26 cellular contexts compared by ENCODE assay signal in genomic region chr6:26388014-26388413, GRCh38. TPM values are rescaled to one million over a fixed set of nuclear protein-coding genes. Genes with fewer than 3 reads are reported as not detected.
DNase-seq lines count a peak whose midpoint lies in the region; ATAC-seq, FAIRE-seq and TF ChIP-seq lines count a peak whose summit lies in the region.
"Had no signal": no experiment of that assay in that cellular context is flagged by ENCODE, and none has a peak within 500 bp of the region (broad histone marks: within the 10 kb centered on the region; RNA-seq: fewer than 3 reads in every experiment).

No MANE protein-coding gene starts in this region.

- H3K4me1 ChIP-seq in GM23248 (ENCODE audit: insufficient read depth) (peaks cover 18% of the 10 kb centered on the region), GM12878 (ENCODE audit: control insufficient read depth, insufficient read depth, low read length) (peaks cover 34% of the 10 kb centered on the region), mucosa of stomach (ENCODE audit: control insufficient read depth, insufficient read depth, low read length) (peaks cover 5% of the 10 kb centered on the region)
- H3K4me1 ChIP-seq: colonic mucosa, parathyroid adenoma had no signal

- H3F3A ChIP-seq in GM23248 (ENCODE audit: insufficient read depth), result no peaks in the 10 kb centered on the region

- H3K27me3 ChIP-seq in GM23248 (replicated peaks; ENCODE audit: insufficient read depth) (no peaks in the 10 kb centered on the region), GM12878 (replicated peaks in 1 of 2; ENCODE audit: control insufficient read depth in 2 of 2, insufficient read depth in 2 of 2, low read length in 1 of 2) (no peaks in the 10 kb centered on the region), mucosa of stomach (ENCODE audit: control insufficient read depth, insufficient read depth, low read length) (no peaks in the 10 kb centered on the region)
- H3K27me3 ChIP-seq: body of pancreas, colonic mucosa had no signal

- H3K27ac ChIP-seq in GM23248 (no peak overlapping the region), GM12878 (ENCODE audit: control insufficient read depth, insufficient read depth) (no peak overlapping the region)
- H3K27ac ChIP-seq: body of pancreas, colonic mucosa, parathyroid adenoma had no signal

- TF ChIP-seq RAD21 in GM12878 (IDR thresholded peaks at IDR 0.05; ENCODE audit: insufficient read depth, low read depth, low read length), result no peak

- in situ Hi-C loops in GM23248 (cut with MboI) (no loop called here), GM12878 (cut with MboI) (no loop called here)

- SMC1A ChIA-PET in GM12878 (lab: Charles Lee; ENCODE audit: uncharacterized antibody, unreplicated experiment), result interaction anchor here (1.4 kb wide), 1 partner anchor 13 kb away, joined by 5 read pairs; no protein-coding TSS in a partner anchor

- TF ChIP-seq CTCF in GM12878 (IDR thresholded peaks at IDR 0.05 in 2 of 3, conservative IDR thresholded peaks at IDR 0.05 in 1 of 3; ENCODE audit: control insufficient read depth in 2 of 3, extremely low read depth in 1 of 3, insufficient read depth in 1 of 3, low read depth in 3 of 3, low read length in 3 of 3), result no peak

- H3K4me2 ChIP-seq in GM23248 (ENCODE audit: unreplicated experiment), result no peak overlapping the region
- H3K4me2 ChIP-seq in GM12878 (ENCODE audit: control insufficient read depth, insufficient read depth), result peak overlapping the region; percentile 38

- TF ChIP-seq POLR2A in GM12878 (IDR thresholded peaks at IDR 0.05; ENCODE audit: low read depth, low read length), result no peak

- intact Hi-C loops in GM12878 (cut with micrococcal nuclease; ENCODE audit: unreplicated experiment), result no loop called here

- POLR2A ChIA-PET in GM12878 (lab: Charles Lee), result interaction anchor here (0.7 to 0.9 kb wide), 2 partner anchors 9 to 14 kb away, joined by 3 to 4 read pairs; no protein-coding TSS in a partner anchor

- FAIRE-seq in GM12878 (lab: Jason Lieb, UNC), result no peak
- FAIRE-seq: islet of Langerhans, small intestine had no signal

- H3K9me3 ChIP-seq in GM23248 (ENCODE audit: low read depth) (no peaks in the 10 kb centered on the region), GM12878 (replicated peaks; ENCODE audit: control insufficient read depth, insufficient read depth, low read length) (no peaks in the 10 kb centered on the region), mucosa of stomach (ENCODE audit: control insufficient read depth, low read length) (no peaks in the 10 kb centered on the region)
- H3K9me3 ChIP-seq: body of pancreas, colonic mucosa had no signal

- H3K79me2 ChIP-seq in GM23248 (ENCODE audit: insufficient read depth), result no peaks in the 10 kb centered on the region
- peaks cover 28% of the 10 kb centered on the region for H3K79me2 ChIP-seq in GM12878 (ENCODE audit: control insufficient read depth, insufficient read depth, low read length)
- H3K79me2 ChIP-seq: parathyroid adenoma had no signal

- no peak overlapping the region for H3K9ac ChIP-seq in GM23248
- H3K9ac ChIP-seq in GM12878 (ENCODE audit: control insufficient read depth, insufficient read depth, low read length), result no peak overlapping the region; the same call in 1 of the 2 replicates
- peak overlapping the region; percentile 17 for H3K9ac ChIP-seq in mucosa of stomach (ENCODE audit: low read length)
- H3K9ac ChIP-seq: parathyroid adenoma had no signal

- H4K20me1 ChIP-seq in GM23248 (ENCODE audit: insufficient read depth) (no peaks in the 10 kb centered on the region), GM12878 (ENCODE audit: control insufficient read depth, insufficient read depth) (no peaks in the 10 kb centered on the region)

- ATAC-seq in GM12878 (no peak), GM19397 (IDR thresholded peaks at IDR 0.05; ENCODE audit: unreplicated experiment) (no peak), GM21576 (IDR thresholded peaks at IDR 0.05; ENCODE audit: unreplicated experiment) (no peak)
- ATAC-seq: activated CD8-positive, alpha-beta T cell treated with anti-CD3 and anti-CD28 coated beads, Interleukin-2, amount 10 ng/mL, durations not matched to agents 7 days and 5 days; activated T-cell treated with anti-CD3 and anti-CD28 coated beads, Interleukin-2, amount 50 U/mL, for 72 hours; body of pancreas; CD8-positive, alpha-beta T cell; naive thymus-derived CD4-positive, alpha-beta T cell had no signal

- CTCF ChIA-PET in GM12878 (lab: Yijun Ruan, JAX), result no interaction called here

- H3K4me3 ChIP-seq in GM23248, result no peak overlapping the region
- H3K4me3 ChIP-seq in GM12878, result no peak overlapping the region
- no peak overlapping the region for H3K4me3 ChIP-seq in mucosa of stomach (ENCODE audit: low read length)
- H3K4me3 ChIP-seq: body of pancreas, colonic mucosa, lung had no signal

- H2AFZ ChIP-seq in GM23248 (no peak overlapping the region), GM12878 (ENCODE audit: control insufficient read depth, low read depth, low read length) (no peak overlapping the region)
- H2AFZ ChIP-seq: parathyroid adenoma had no signal

- TF ChIP-seq EP300 in GM12878 (IDR thresholded peaks at IDR 0.05; ENCODE audit: borderline replicate concordance in 1 of 2, control insufficient read depth in 1 of 2, low read depth in 2 of 2, low read length in 2 of 2), result no peak

- no TSS peak for BruUV-seq in GM12878 (replicated peaks; lab: Mats Ljungman, UMichigan)

- DNase-seq in AG08396 (ENCODE audit: low spot score) (peak; percentile 26), GM23248 (peak; percentile 31), GM12878 (ENCODE audit: low read depth, low spot score) (no peak), NCI-H187 treated with DMSO at 0.1 percent for 48 hours (lab: John Stamatoyannopoulos, UW) (no peak)
- no peak for DNase-seq in NK-92 treated with Interleukin-12 subunit alpha and Interleukin-12 subunit beta, amount 100 ng/mL, for 24 hours (lab: John Stamatoyannopoulos, UW)
- DNase-seq: activated CD4-positive, CD25-positive, alpha-beta regulatory T cell; activated CD8-positive, alpha-beta T cell treated with anti-CD3 and anti-CD28 coated beads, Interleukin-2, amount 10 ng/mL, durations not matched to agents 7 days and 5 days; activated T-cell treated with anti-CD3 and anti-CD28 coated beads, Interleukin-2, amount 50 U/mL, for 72 hours; body of pancreas; CD8-positive, alpha-beta T cell; colonic mucosa; DMS79; GOT3; naive thymus-derived CD4-positive, alpha-beta T cell; NCI-H2107; NCI-H524 treated with DMSO at 0.1 percent for 48 hours; SIG-M5; small intestine; stimulated activated CD4-positive, alpha-beta T cell treated with anti-CD3 and anti-CD28 coated beads, Interleukin-4, amount 100 ng/mL, for 4 hours; T-helper 2 cell had no signal

- H3K9me2 ChIP-seq in GM23248 (ENCODE audit: insufficient read depth), result no peaks in the 10 kb centered on the region

- no peaks in the 10 kb centered on the region for H3K36me3 ChIP-seq in GM23248 (ENCODE audit: low read depth)
- peaks cover 3 to 13% of the 10 kb centered on the region in 2 experiments for H3K36me3 ChIP-seq in GM12878 (ENCODE audit: control insufficient read depth in 2 of 2, insufficient read depth in 2 of 2, low read length in 1 of 2)
- no peaks in the 10 kb centered on the region for H3K36me3 ChIP-seq in mucosa of stomach (ENCODE audit: control insufficient read depth, insufficient read depth, low read length)
- H3K36me3 ChIP-seq: colonic mucosa had no signal

- 67 to 70% methylated on average over 6 of the region's 6 CpGs for WGBS in GM23248 (ENCODE audit: low coverage in 1 of 2, low lambda C conversion rate in 2 of 2, missing lambda C conversion rate in 2 of 2), 2 experiments
- WGBS in GM12878 (ENCODE audit: insufficient coverage, insufficient replicate concordance, low lambda C conversion rate, missing lambda C conversion rate), result 94% methylated on average over 6 of the region's 6 CpGs

- RAD21 ChIA-PET in GM12878 (lab: Charles Lee; ENCODE audit: unreplicated experiment), result no interaction called here

RNA-seq across cellular contexts. Expression of gene BTN2A2, which starts 5.1 kb away (rescaled TPM):
- total RNA-seq in GM23248 (2014; rRNA removed; shearing (Covaris generic)), result 4.5 and 9.1 TPM in 2 replicates
- polyA plus RNA-seq in GM23248 (2016; fragmentation: Nextera tagmentation; extraction: Ambion mirVana) (4.0 and 5.2 TPM in 2 replicates), GM12878 (2011; rRNA removed) (70.8 and 76.4 TPM in 2 replicates), GM12878 (2014; fragmentation: Illumina TruSeq; extraction: Trizol) (29.8 and 31.7 TPM in 2 replicates), GM12878 (2014; fragmentation: Nextera tagmentation; extraction: Ambion mirVana) (10 to 100 TPM; 14.7 to 30.9 TPM), GM12878 (2014; rRNA removed) (25.9 and 29.4 TPM in 2 replicates), GM12878 (2016; fragmentation: Nextera tagmentation; extraction: Ambion mirVana) (10 to 100 TPM; 16.3 to 16.7 TPM)
- 227 and 232 TPM in 2 replicates for total RNA-seq in GM12878 (2013; cell fraction: nucleolus; rRNA removed)
- total RNA-seq in GM12878 (2014; rRNA removed) (24.7 and 28.3 TPM in 2 replicates), GM12878 (2014; rRNA removed; fragmentation: Illumina TruSeq; extraction: Trizol) (26.3 and 27.5 TPM in 2 replicates), GM12878 (2021) (28.5 and 32.7 TPM in 2 replicates)
- polyA plus RNA-seq in GM12878 (2011; ENCODE audit: low read depth), result 17.7 TPM
- polyA plus RNA-seq in GM12878 (2011; cell fraction: cytosol; rRNA removed), result 54.8 and 60.3 TPM in 2 replicates
- 226 and 267 TPM in 2 replicates for polyA plus RNA-seq in GM12878 (2011; cell fraction: nucleus; rRNA removed)
- 20.4 and 30.9 TPM in 2 replicates for polyA plus RNA-seq in GM12878 (2012)
- polyA minus RNA-seq in GM12878 (2011; rRNA and poly(A)+ RNA removed), result 117 TPM in 2 replicates
- polyA minus RNA-seq in GM12878 (2011; cell fraction: cytosol; rRNA and poly(A)+ RNA removed), result 14.4 and 20.5 TPM in 2 replicates
- 83.3 and 115 TPM in 2 replicates for polyA minus RNA-seq in GM12878 (2011; cell fraction: nucleus; rRNA and poly(A)+ RNA removed)

RNA-seq across cellular contexts. Expression of gene BTN3A1, which starts 14.1 kb away (rescaled TPM):
- 7.7 and 8.9 TPM in 2 replicates for total RNA-seq in GM23248 (2014; rRNA removed; shearing (Covaris generic))
- 5.5 and 6.7 TPM in 2 replicates for polyA plus RNA-seq in GM23248 (2016; fragmentation: Nextera tagmentation; extraction: Ambion mirVana)
- total RNA-seq in GM12878 (2013; cell fraction: nucleolus; rRNA removed), result 206 and 211 TPM in 2 replicates
- total RNA-seq in GM12878 (2014; rRNA removed), result 16.4 and 21.0 TPM in 2 replicates
- 15.7 and 19.1 TPM in 2 replicates for total RNA-seq in GM12878 (2014; rRNA removed; fragmentation: Illumina TruSeq; extraction: Trizol)
- 17.6 and 19.5 TPM in 2 replicates for total RNA-seq in GM12878 (2021)
- 32.0 TPM for polyA plus RNA-seq in GM12878 (2011; ENCODE audit: low read depth)
- 60.1 and 64.3 TPM in 2 replicates for polyA plus RNA-seq in GM12878 (2011; rRNA removed)
- polyA plus RNA-seq in GM12878 (2011; cell fraction: cytosol; rRNA removed), result 33.3 and 43.0 TPM in 2 replicates
- 116 and 165 TPM in 2 replicates for polyA plus RNA-seq in GM12878 (2011; cell fraction: nucleus; rRNA removed)
- 33.4 and 39.6 TPM in 2 replicates for polyA plus RNA-seq in GM12878 (2012)
- 22.8 and 26.7 TPM in 2 replicates for polyA plus RNA-seq in GM12878 (2014; fragmentation: Illumina TruSeq; extraction: Trizol)
- polyA plus RNA-seq in GM12878 (2014; fragmentation: Nextera tagmentation; extraction: Ambion mirVana), result 1 to 10 TPM; 5.6 TPM
- 18.0 and 22.4 TPM in 2 replicates for polyA plus RNA-seq in GM12878 (2014; rRNA removed)
- polyA plus RNA-seq in GM12878 (2016; fragmentation: Nextera tagmentation; extraction: Ambion mirVana), result 10 to 100 TPM in 1 of 2 experiments, 1 to 10 TPM in 1; 9.8 to 10.5 TPM
- polyA minus RNA-seq in GM12878 (2011; rRNA and poly(A)+ RNA removed), result 61.2 and 67.0 TPM in 2 replicates
- 4.8 and 9.1 TPM in 2 replicates for polyA minus RNA-seq in GM12878 (2011; cell fraction: cytosol; rRNA and poly(A)+ RNA removed)
- 26.5 and 28.0 TPM in 2 replicates for polyA minus RNA-seq in GM12878 (2011; cell fraction: nucleus; rRNA and poly(A)+ RNA removed)

RNA-seq across cellular contexts. Expression of gene BTN3A2, which starts 23.0 kb away (rescaled TPM):
- total RNA-seq in GM23248 (2014; rRNA removed; shearing (Covaris generic)), result 12.9 and 14.5 TPM in 2 replicates
- polyA plus RNA-seq in GM23248 (2016; fragmentation: Nextera tagmentation; extraction: Ambion mirVana) (7.9 and 9.5 TPM in 2 replicates), GM12878 (2011; rRNA removed) (74.7 and 80.5 TPM in 2 replicates), GM12878 (2014; fragmentation: Illumina TruSeq; extraction: Trizol) (25.1 and 25.2 TPM in 2 replicates), GM12878 (2014; fragmentation: Nextera tagmentation; extraction: Ambion mirVana) (10 to 100 TPM; 15.9 to 22.2 TPM), GM12878 (2014; rRNA removed) (19.5 and 19.6 TPM in 2 replicates), GM12878 (2016; fragmentation: Nextera tagmentation; extraction: Ambion mirVana) (10 to 100 TPM; 13.6 to 14.7 TPM)
- total RNA-seq in GM12878 (2013; cell fraction: nucleolus; rRNA removed), result 134 and 147 TPM in 2 replicates
- total RNA-seq in GM12878 (2014; rRNA removed) (17.2 and 17.3 TPM in 2 replicates), GM12878 (2014; rRNA removed; fragmentation: Illumina TruSeq; extraction: Trizol) (19.5 and 20.9 TPM in 2 replicates), GM12878 (2021) (26.1 and 27.8 TPM in 2 replicates)
- polyA plus RNA-seq in GM12878 (2011; ENCODE audit: low read depth), result 22.1 TPM
- polyA plus RNA-seq in GM12878 (2011; cell fraction: cytosol; rRNA removed), result 40.4 and 44.5 TPM in 2 replicates
- 82.7 and 117 TPM in 2 replicates for polyA plus RNA-seq in GM12878 (2011; cell fraction: nucleus; rRNA removed)
- 26.4 and 31.9 TPM in 2 replicates for polyA plus RNA-seq in GM12878 (2012)
- 59.7 and 127 TPM in 2 replicates for polyA minus RNA-seq in GM12878 (2011; rRNA and poly(A)+ RNA removed)
- polyA minus RNA-seq in GM12878 (2011; cell fraction: cytosol; rRNA and poly(A)+ RNA removed), result 9.1 and 15.6 TPM in 2 replicates
- 41.1 and 44.0 TPM in 2 replicates for polyA minus RNA-seq in GM12878 (2011; cell fraction: nucleus; rRNA and poly(A)+ RNA removed)

RNA-seq across cellular contexts. Expression of gene BTN3A3, which starts 52.3 kb away (rescaled TPM):
- total RNA-seq in GM23248 (2014; rRNA removed; shearing (Covaris generic)), result 7.2 and 18.8 TPM in 2 replicates
- polyA plus RNA-seq in GM23248 (2016; fragmentation: Nextera tagmentation; extraction: Ambion mirVana), result 3.9 and 4.2 TPM in 2 replicates
- 137 and 149 TPM in 2 replicates for total RNA-seq in GM12878 (2013; cell fraction: nucleolus; rRNA removed)
- total RNA-seq in GM12878 (2014; rRNA removed), result 14.2 and 15.1 TPM in 2 replicates
- 12.7 and 13.5 TPM in 2 replicates for total RNA-seq in GM12878 (2014; rRNA removed; fragmentation: Illumina TruSeq; extraction: Trizol)
- 15.2 and 15.7 TPM in 2 replicates for total RNA-seq in GM12878 (2021)
- 21.5 TPM for polyA plus RNA-seq in GM12878 (2011; ENCODE audit: low read depth)
- 42.1 and 49.7 TPM in 2 replicates for polyA plus RNA-seq in GM12878 (2011; rRNA removed)
- 21.8 and 27.6 TPM in 2 replicates for polyA plus RNA-seq in GM12878 (2011; cell fraction: cytosol; rRNA removed)
- 99.9 and 135 TPM in 2 replicates for polyA plus RNA-seq in GM12878 (2011; cell fraction: nucleus; rRNA removed)
- 21.3 and 28.2 TPM in 2 replicates for polyA plus RNA-seq in GM12878 (2012)
- 20.8 and 27.3 TPM in 2 replicates for polyA plus RNA-seq in GM12878 (2014; fragmentation: Illumina TruSeq; extraction: Trizol)
- polyA plus RNA-seq in GM12878 (2014; fragmentation: Nextera tagmentation; extraction: Ambion mirVana), result 1 to 10 TPM; 5.8 to 8.4 TPM
- polyA plus RNA-seq in GM12878 (2014; rRNA removed), result 15.7 and 16.3 TPM in 2 replicates
- 10 to 100 TPM in 1 of 2 experiments, 1 to 10 TPM in 1; 8.9 to 11.3 TPM for polyA plus RNA-seq in GM12878 (2016; fragmentation: Nextera tagmentation; extraction: Ambion mirVana)
- 59.2 and 67.2 TPM in 2 replicates for polyA minus RNA-seq in GM12878 (2011; rRNA and poly(A)+ RNA removed)
- 9.0 and 11.8 TPM in 2 replicates for polyA minus RNA-seq in GM12878 (2011; cell fraction: cytosol; rRNA and poly(A)+ RNA removed)
- 42.1 and 50.7 TPM in 2 replicates for polyA minus RNA-seq in GM12878 (2011; cell fraction: nucleus; rRNA and poly(A)+ RNA removed)

Comparison
In these comparisons a context has a peak if more than half of its experiments do, and no peak if none do; other contexts are left out.
1. DNase-seq: peak in AG08396 (single experiment) and GM23248 (single experiment); none in GM12878 (single experiment), NCI-H187 treated with DMSO at 0.1 percent for 48 hours (single experiment) and NK-92 treated with Interleukin-12 subunit alpha and Interleukin-12 subunit beta, amount 100 ng/mL, for 24 hours (single experiment).